ENCODE assay signal across 26 cellular contexts in genomic region chr11:62404435-62404834, GRCh38. TPM values are rescaled to one million over a fixed set of nuclear protein-coding genes. Genes with fewer than 3 reads are reported as not detected.
"Had no signal": no experiment of that assay in that cellular context is flagged by ENCODE, and none has a peak within 500 bp of the region (broad histone marks: within the 10 kb centered on the region; RNA-seq: fewer than 3 reads in every experiment).

No MANE protein-coding gene starts in this region.

- H3K27ac Mint-ChIP-seq: activated naive CD8-positive, alpha-beta T cell treated with anti-CD3 and anti-CD28 coated beads, Interleukin-2, amount 50 U/mL, for 24 hours had no signal

- H3K27ac ChIP-seq: dorsolateral prefrontal cortex, gastrocnemius medialis, left ventricle myocardium inferior, VCaP had no signal

- H3K27me3 ChIP-seq: dorsolateral prefrontal cortex, gastrocnemius medialis, hepatocyte, spleen, suprapubic skin, tibial artery had no signal

- H3K9me3 Mint-ChIP-seq: activated naive CD8-positive, alpha-beta T cell treated with anti-CD3 and anti-CD28 coated beads, Interleukin-2, amount 50 U/mL, for 24 hours; T-cell had no signal

- H3K9me3 ChIP-seq: gastrocnemius medialis, left ventricle myocardium inferior, spleen, suprapubic skin, tibial artery had no signal

- H3K27me3 Mint-ChIP-seq: activated naive CD8-positive, alpha-beta T cell treated with anti-CD3 and anti-CD28 coated beads, Interleukin-2, amount 50 U/mL, for 24 hours; T-cell had no signal

- H3K36me3 ChIP-seq: gastrocnemius medialis, left ventricle myocardium inferior, spleen, suprapubic skin, tibial artery had no signal

- H3K4me2 ChIP-seq: hepatocyte had no signal

- H3K36me3 Mint-ChIP-seq: T-cell had no signal

- H3K4me3 ChIP-seq: dorsolateral prefrontal cortex, gastrocnemius medialis, hepatocyte, left ventricle myocardium inferior, lung, spleen, suprapubic skin, tibial artery had no signal

- H3K4me3 Mint-ChIP-seq: activated naive CD8-positive, alpha-beta T cell treated with anti-CD3 and anti-CD28 coated beads, Interleukin-2, amount 50 U/mL, for 24 hours; T-cell had no signal

- H2AFZ ChIP-seq: hepatocyte had no signal

- DNase-seq: activated CD4-positive, alpha-beta T cell treated with anti-CD3 and anti-CD28 coated beads for 4 hours; activated CD4-positive, alpha-beta T cell treated with anti-CD3 and anti-CD28 coated beads, Interleukin-2, amount 50 U/mL, for 48 hours; activated CD8-positive, alpha-beta memory T cell treated with anti-CD3 and anti-CD28 coated beads for 24 hours; activated gamma-delta T cell; activated naive CD4-positive, alpha-beta T cell treated with anti-CD3 and anti-CD28 coated beads, Interleukin-2, amount 50 U/mL, for 16 hours; activated naive CD8-positive, alpha-beta T cell treated with anti-CD3 and anti-CD28 coated beads, Interleukin-2, amount 50 U/mL, for 24 hours; amygdala; dorsolateral prefrontal cortex; effector memory CD4-positive, alpha-beta T cell; erythroblast; gastrocnemius medialis; islet precursor cell; left ventricle myocardium inferior; right cardiac atrium; spleen; stimulated activated naive CD4-positive, alpha-beta T cell; T-cell; tibial artery had no signal

- ATAC-seq: activated naive CD8-positive, alpha-beta T cell treated with anti-CD3 and anti-CD28 coated beads, Interleukin-2, amount 50 U/mL, for 24 hours; gastrocnemius medialis; right cardiac atrium; T-cell had no signal

- H3K79me2 ChIP-seq: hepatocyte had no signal

RNA-seq across cellular contexts. Expression of gene SCGB1A1, which starts 14.4 kb away (rescaled TPM):
- total RNA-seq: bronchial epithelial cell, gastrocnemius medialis, hepatocyte, left ventricle myocardium inferior, mesenteric fat pad, osteoblast, right cardiac atrium, spleen, suprapubic skin, ureter had no signal
- polyA plus RNA-seq: hepatocyte, right cardiac atrium had no signal
